ENCODE assay signal across 8 cellular contexts in the genomic region with DNA sequence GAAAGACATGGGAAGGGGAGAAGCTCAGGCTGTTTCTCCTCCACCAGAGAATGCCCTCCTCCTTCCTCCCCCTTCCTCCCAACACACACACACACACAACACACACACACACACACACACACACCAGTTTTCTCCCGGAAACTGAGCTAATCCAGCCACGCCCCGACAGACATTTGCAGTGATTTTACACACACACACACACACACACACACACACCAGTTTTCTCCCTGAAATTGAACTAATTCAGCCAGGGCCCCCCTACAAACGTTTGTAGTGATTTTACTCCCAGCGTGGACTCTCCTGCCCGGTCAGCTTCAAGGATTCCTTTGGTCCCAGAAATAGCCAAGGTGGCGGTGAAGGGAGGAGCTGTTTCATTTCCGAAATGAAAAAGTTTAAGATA. TPM values are rescaled to one million over a fixed set of nuclear protein-coding genes. Genes with fewer than 3 reads are reported as not detected.
A peak's percentile ranks its signal among the peaks of the same experiment; 100 is the strongest.
DNase-seq lines count a peak whose midpoint lies in the region; TF ChIP-seq lines count a peak whose summit lies in the region.

No MANE protein-coding gene starts in this region.

- 8% methylated on average over 8 of the region's 8 CpGs for WGBS in prostate gland

- H3K27me3 ChIP-seq in BJ (ENCODE audit: control insufficient read depth, insufficient read depth, low read length) (no peaks in the 10 kb centered on the region), KMS-11 (ENCODE audit: insufficient read depth, low read depth) (no peaks in the 10 kb centered on the region), ascending aorta (no peaks in the 10 kb centered on the region), right atrium auricular region (no peaks in the 10 kb centered on the region), prostate gland (replicated peaks; ENCODE audit: insufficient read depth) (no peaks in the 10 kb centered on the region)

- H3K9me3 ChIP-seq in ascending aorta (no peaks in the 10 kb centered on the region), right atrium auricular region (no peaks in the 10 kb centered on the region), prostate gland (no peaks in the 10 kb centered on the region)

- H3K36me3 ChIP-seq in BJ (ENCODE audit: control insufficient read depth, insufficient read depth, low read length) = no peaks in the 10 kb centered on the region
- H3K36me3 ChIP-seq in KMS-11 (ENCODE audit: insufficient read depth) = no peaks in the 10 kb centered on the region
- H3K36me3 ChIP-seq in ascending aorta = no peaks in the 10 kb centered on the region
- no peaks in the 10 kb centered on the region for H3K36me3 ChIP-seq in right atrium auricular region
- H3K36me3 ChIP-seq in prostate gland = no peaks in the 10 kb centered on the region

- H3K4me2 ChIP-seq in KMS-11 = no peak overlapping the region

- POLR2A ChIA-PET in BJ (lab: Charles Lee) = no interaction called here

- DNase-seq in BJ (ENCODE audit: low read depth) (peak; percentile 53), ascending aorta (ENCODE audit: low spot score in 2 of 2) (no peak), right atrium auricular region (ENCODE audit: low spot score) (peak; percentile 62), prostate gland (ENCODE audit: low spot score) (peak; percentile 68), NCI-H510A (lab: John Stamatoyannopoulos, UW) (no peak), NCI-H1105 treated with DMSO at 0.1 percent for 48 hours (lab: John Stamatoyannopoulos, UW) (no peak), AML-193 (lab: John Stamatoyannopoulos, UW) (no peak)

- TF ChIP-seq CTCF in BJ (IDR thresholded peaks at IDR 0.05; ENCODE audit: insufficient read depth, low read depth, low read length) (no peak), KMS-11 (conservative IDR thresholded peaks at IDR 0.05; ENCODE audit: low read depth, low read length) (no peak), ascending aorta (IDR thresholded peaks at IDR 0.05) (no peak), right atrium auricular region (IDR thresholded peaks at IDR 0.05) (no peak), prostate gland (IDR thresholded peaks at IDR 0.05) (no peak)

- no peak for TF ChIP-seq POLR2A in prostate gland (IDR thresholded peaks at IDR 0.05)

- CTCF ChIA-PET in BJ (lab: Yijun Ruan, JAX) = interaction anchor here (0.8 to 2.9 kb wide), 12 partner anchors 10 to 187 kb away, joined by 3 to 18 read pairs (median 6); no protein-coding TSS in a partner anchor

- H3K4me3 ChIP-seq in BJ (ENCODE audit: low read depth, low read length) (peak overlapping the region; percentile 57), KMS-11 (IDR thresholded peaks at IDR 0.05; ENCODE audit: insufficient read depth, low read depth, low read length) (no peak overlapping the region), ascending aorta (peak overlapping the region; percentile 67 to 80), right atrium auricular region (peak overlapping the region; percentile 48 to 58), prostate gland (peak overlapping the region; percentile 56 to 65)

- H3K4me1 ChIP-seq in KMS-11 (ENCODE audit: low read depth, poor library complexity, severe bottlenecking) (no peaks in the 10 kb centered on the region), ascending aorta (no peaks in the 10 kb centered on the region), right atrium auricular region (peaks cover 0 to 3% of the 10 kb centered on the region in 2 donors), prostate gland (replicated peaks) (no peaks in the 10 kb centered on the region)

- H3K27ac ChIP-seq in KMS-11 (no peak overlapping the region), ascending aorta (peak overlapping the region; percentile 19 to 28), right atrium auricular region (peak overlapping the region; percentile 52 to 64), prostate gland (peak overlapping the region; percentile 65 to 81)

- H2AFZ ChIP-seq in KMS-11 (ENCODE audit: low read depth) = no peak overlapping the region

- H3K79me2 ChIP-seq in KMS-11 (ENCODE audit: insufficient read depth, low read depth) = no peaks in the 10 kb centered on the region

- H4K20me1 ChIP-seq in KMS-11 (ENCODE audit: insufficient read depth) = no peaks in the 10 kb centered on the region

- H3K9ac ChIP-seq in KMS-11 = peak overlapping the region; percentile 37; the same call in 1 of the 2 replicates

- intact Hi-C loops in ascending aorta (cut with DNase I) (no loop called here), prostate gland (cut with DNase I) (no loop called here)

RNA-seq across cellular contexts. Expression of gene STX18, which starts 32.9 kb away (rescaled TPM):
- 28.9 and 35.6 TPM in 2 replicates for polyA plus RNA-seq in BJ (2011; rRNA removed)
- 16.0 and 25.2 TPM in 2 replicates for polyA minus RNA-seq in BJ (2011; rRNA and poly(A)+ RNA removed)
- 28.2 TPM for total RNA-seq in ascending aorta
- total RNA-seq in right atrium auricular region = 10 to 100 TPM in 1 of 2 donors, 1 to 10 TPM in 1; 8.8 to 10.8 TPM
- total RNA-seq in prostate gland = 10 to 100 TPM; 24.1 to 33.5 TPM

Comparison
In these comparisons a context has a peak if more than half of its experiments do, and no peak if none do; other contexts are left out.
1. DNase-seq: peak in BJ (single experiment), right atrium auricular region (single experiment) and prostate gland (single experiment); none in ascending aorta (0 of 2), NCI-H510A (single experiment), NCI-H1105 treated with DMSO at 0.1 percent for 48 hours (single experiment) and AML-193 (0 of 2).